ENCODE assay signal across 10 cellular contexts in the genomic region with DNA sequence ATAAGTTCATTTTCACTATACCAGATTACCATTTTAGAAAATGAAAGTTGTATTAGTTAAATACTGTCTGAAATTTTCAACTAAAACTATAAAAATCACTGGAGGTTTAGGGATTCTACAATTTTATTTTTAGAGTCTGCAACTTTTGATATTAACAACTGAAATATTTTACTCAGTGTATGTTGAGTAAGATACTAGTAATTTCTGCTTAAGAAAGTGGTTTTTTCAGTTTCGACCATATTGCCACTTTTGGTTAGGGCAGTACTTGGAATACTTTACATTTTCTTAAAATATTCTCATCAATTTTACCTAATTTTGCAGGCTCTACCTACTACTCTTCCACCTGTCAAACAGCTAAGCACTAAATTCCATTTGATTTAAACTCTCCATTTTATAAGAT. TPM values are rescaled to one million over a fixed set of nuclear protein-coding genes. Genes with fewer than 3 reads are reported as not detected.
DNase-seq lines count a peak whose midpoint lies in the region; ATAC-seq and TF ChIP-seq lines count a peak whose summit lies in the region.
"Had no signal": no experiment of that assay in that cellular context is flagged by ENCODE, and none has a peak within 500 bp of the region (broad histone marks: within the 10 kb centered on the region; RNA-seq: fewer than 3 reads in every experiment).

No MANE protein-coding gene starts in this region.

- ATAC-seq in GM19463 (IDR thresholded peaks at IDR 0.05; ENCODE audit: unreplicated experiment) (peak; percentile 52), HG03439 (IDR thresholded peaks at IDR 0.05; ENCODE audit: unreplicated experiment) (peak; percentile 47), left lobe of liver (no peak)

- H3K4me3 ChIP-seq in GM06990 (replicated peaks; ENCODE audit: low read depth, low read length), result no peak overlapping the region

- TF ChIP-seq CTCF in GM06990 (IDR thresholded peaks at IDR 0.05; ENCODE audit: insufficient read depth, low read length, poor library complexity, severe bottlenecking), result no peak

- no peaks in the 10 kb centered on the region for H3K36me3 ChIP-seq in GM06990 (ENCODE audit: control insufficient read depth, insufficient read depth, low read length)

- DNase-seq in GM06990 (ENCODE audit: extremely low read depth, insufficient read length), result peak; percentile 35
- peak; percentile 39 for DNase-seq in fibroblast of peridontal ligament (ENCODE audit: extremely low read depth)
- DNase-seq in NCI-H345 treated with DMSO at 0.1 percent for 48 hours (lab: John Stamatoyannopoulos, UW; ENCODE audit: unreplicated experiment), result no peak
- no peak for DNase-seq in NCI-H1105 (lab: John Stamatoyannopoulos, UW)
- no peak for DNase-seq in NCI-H748 treated with DMSO at 0.1 percent for 48 hours (lab: John Stamatoyannopoulos, UW)
- no peak for DNase-seq in left lobe of liver (ENCODE audit: low spot score)
- DNase-seq: nephron progenitor cell; stimulated activated CD4-positive, alpha-beta T cell treated with anti-CD3 and anti-CD28 coated beads, Interleukin-1b, Interleukin-23, amount 100 ng/mL, for 48 hours had no signal

- H3K27me3 ChIP-seq in GM06990 (replicated peaks; ENCODE audit: control insufficient read depth, insufficient read depth, low read length), result no peaks in the 10 kb centered on the region

RNA-seq across cellular contexts. Expression of a gene that starts 59.6 kb away (rescaled TPM):
- total RNA-seq in left lobe of liver, result not detected

Comparison
In these comparisons a context has a peak if more than half of its experiments do, and no peak if none do; other contexts are left out.
1. DNase-seq: peak in GM06990 (single experiment) and fibroblast of peridontal ligament (single experiment); none in NCI-H345 treated with DMSO at 0.1 percent for 48 hours (single experiment), NCI-H1105 (single experiment), NCI-H748 treated with DMSO at 0.1 percent for 48 hours (single experiment) and left lobe of liver (single experiment).